In the genomic region with DNA sequence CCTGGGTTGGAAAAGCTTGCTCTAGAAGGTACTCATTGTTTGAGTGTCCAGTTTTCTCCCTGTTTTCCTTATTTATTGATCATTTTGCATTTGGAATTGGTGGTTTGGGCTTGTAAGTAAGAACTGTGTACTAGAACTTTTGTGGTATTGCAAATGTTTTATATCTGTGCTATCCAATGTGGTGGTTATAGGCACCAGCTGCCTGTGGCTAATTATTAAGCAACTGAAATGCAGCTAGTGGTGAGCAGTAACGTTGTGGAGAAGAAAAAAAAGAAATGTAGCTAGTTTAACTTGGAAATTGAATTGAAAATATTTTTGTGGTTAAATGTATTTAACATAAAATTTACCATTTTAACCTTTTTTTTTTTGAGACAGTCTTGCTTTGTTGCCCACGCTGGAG, we compare ENCODE assay signal across 15 cellular contexts. TPM values are rescaled to one million over a fixed set of nuclear protein-coding genes. Genes with fewer than 3 reads are reported as not detected.
DNase-seq lines count a peak whose midpoint lies in the region; ATAC-seq lines count a peak whose summit lies in the region.
"Had no signal": no experiment of that assay in that cellular context is flagged by ENCODE, and none has a peak within 500 bp of the region (broad histone marks: within the 10 kb centered on the region; RNA-seq: fewer than 3 reads in every experiment).

No MANE protein-coding gene starts in this region.

- peaks cover 6% of the 10 kb centered on the region for H3K4me1 Mint-ChIP-seq in activated T-cell treated with anti-CD3 and anti-CD28 coated beads, Interleukin-2, amount 50 U/mL, for 4 hours (ENCODE audit: low read depth)

- DNase-seq in amniotic epithelial cell (ENCODE audit: low read depth) (peak; percentile 71), glomerular visceral epithelial cell (ENCODE audit: extremely low spot score) (peak; percentile 25), renal cortical epithelial cell (ENCODE audit: low read depth) (peak; percentile 65), cerebellar cortex (ENCODE audit: low spot score) (no peak), hepatic stellate cell (ENCODE audit: low spot score) (no peak)
- DNase-seq in activated T-cell treated with anti-CD3 and anti-CD28 coated beads, Interleukin-2, amount 50 U/mL, for 4 hours = no peak
- DNase-seq: CD4-positive, alpha-beta memory T cell; DMS153; DMS79; GDM1; GM23248 had no signal

- no peaks in the 10 kb centered on the region for H3K9me3 Mint-ChIP-seq in activated T-cell treated with anti-CD3 and anti-CD28 coated beads, Interleukin-2, amount 50 U/mL, for 4 hours
- H3K9me3 Mint-ChIP-seq: CD4-positive, alpha-beta memory T cell had no signal

- ATAC-seq in activated T-cell treated with anti-CD3 and anti-CD28 coated beads, Interleukin-2, amount 50 U/mL, for 4 hours = no peak
- ATAC-seq: A549 had no signal

- no peak overlapping the region for H3K4me3 Mint-ChIP-seq in activated T-cell treated with anti-CD3 and anti-CD28 coated beads, Interleukin-2, amount 50 U/mL, for 4 hours
- H3K4me3 Mint-ChIP-seq: CD14-positive monocyte had no signal

- H3K27me3 Mint-ChIP-seq in activated T-cell treated with anti-CD3 and anti-CD28 coated beads, Interleukin-2, amount 50 U/mL, for 4 hours (ENCODE audit: low read depth) = no peaks in the 10 kb centered on the region
- H3K27me3 Mint-ChIP-seq: CD4-positive, alpha-beta memory T cell had no signal

- H3K36me3 Mint-ChIP-seq in activated T-cell treated with anti-CD3 and anti-CD28 coated beads, Interleukin-2, amount 50 U/mL, for 4 hours (ENCODE audit: insufficient read depth) = peaks cover 64% of the 10 kb centered on the region

RNA-seq across cellular contexts. Expression of a gene that starts 50.7 kb away (rescaled TPM):
- 17.2 and 29.5 TPM in 2 replicates for total RNA-seq in renal cortical epithelial cell
- total RNA-seq in activated T-cell treated with anti-CD3 and anti-CD28 coated beads, Interleukin-2, amount 50 U/mL, for 4 hours = 10 to 100 TPM; 33.8 to 61.0 (median 48.4) TPM
- total RNA-seq: H4 had no signal

RNA-seq across cellular contexts. Expression of a gene that starts 52.0 kb away (rescaled TPM):
- total RNA-seq in renal cortical epithelial cell = 52.8 and 86.7 TPM in 2 replicates
- 10 to 100 TPM; 35.7 to 40.9 (median 38.7) TPM for total RNA-seq in activated T-cell treated with anti-CD3 and anti-CD28 coated beads, Interleukin-2, amount 50 U/mL, for 4 hours

RNA-seq across cellular contexts. Expression of a gene that starts 55.2 kb away (rescaled TPM):
- total RNA-seq in renal cortical epithelial cell = 0.05 TPM in 1 of 2 replicates, not detected in the other
- not detected for total RNA-seq in activated T-cell treated with anti-CD3 and anti-CD28 coated beads, Interleukin-2, amount 50 U/mL, for 4 hours
- total RNA-seq: Daoy, GM23248, H4 had no signal

Comparison
In these comparisons a context has a peak if more than half of its experiments do, and no peak if none do; other contexts are left out.
1. DNase-seq: peak in amniotic epithelial cell (single experiment), glomerular visceral epithelial cell (single experiment) and renal cortical epithelial cell (single experiment); none in cerebellar cortex (single experiment), hepatic stellate cell (single experiment) and activated T-cell treated with anti-CD3 and anti-CD28 coated beads, Interleukin-2, amount 50 U/mL, for 4 hours (single experiment).